ENCODE assay signal across 7 cellular contexts in genomic region chr1:211938473-211939080, GRCh38.
DNase-seq lines count a peak whose midpoint lies in the region; ATAC-seq, FAIRE-seq and TF ChIP-seq lines count a peak whose summit lies in the region.

No MANE protein-coding gene starts in this region.

- H3K9ac ChIP-seq in parathyroid adenoma = no peak overlapping the region

- no peak for FAIRE-seq in RCC 7860 (lab: Jason Lieb, UNC)

- no peaks in the 10 kb centered on the region for H3K27me3 ChIP-seq in parathyroid adenoma (ENCODE audit: control insufficient read depth, insufficient read depth, low read length)

- no peak overlapping the region for H3K27ac ChIP-seq in parathyroid adenoma

- H3K36me3 ChIP-seq in parathyroid adenoma (ENCODE audit: control insufficient read depth, insufficient read depth, low read length) = no peaks in the 10 kb centered on the region

- DNase-seq in choroid plexus epithelial cell (ENCODE audit: low read depth) (peak; percentile 38), RCC 7860 (ENCODE audit: low spot score) (no peak), Kasumi-1 (lab: John Stamatoyannopoulos, UW) (no peak), NCI-H226 (no peak)

- no peaks in the 10 kb centered on the region for H3K9me3 ChIP-seq in parathyroid adenoma (ENCODE audit: control insufficient read depth, low read length)

- peak overlapping the region; percentile 39 for H3K4me2 ChIP-seq in parathyroid adenoma (ENCODE audit: low read length)

- no peaks in the 10 kb centered on the region for H3K4me1 ChIP-seq in parathyroid adenoma

- H2AFZ ChIP-seq in parathyroid adenoma = no peak overlapping the region

- TF ChIP-seq CTCF in choroid plexus epithelial cell (conservative IDR thresholded peaks at IDR 0.05; ENCODE audit: low read depth, low read length) = no peak
- no peak for TF ChIP-seq CTCF in parathyroid adenoma (IDR thresholded peaks at IDR 0.05)

- peak; percentile 27 for ATAC-seq in GM19324 (IDR thresholded peaks at IDR 0.05; ENCODE audit: low FRiP score, unreplicated experiment)
- ATAC-seq in HG03159 (IDR thresholded peaks at IDR 0.05; ENCODE audit: unreplicated experiment) = peak; percentile 32

- H3K4me3 ChIP-seq in choroid plexus epithelial cell (ENCODE audit: low read depth, low read length) (no peak overlapping the region), parathyroid adenoma (ENCODE audit: low read depth, low read length) (no peak overlapping the region)

- no peaks in the 10 kb centered on the region for H3K79me2 ChIP-seq in parathyroid adenoma
